In genomic region chr2:71801969-71802368, GRCh38 we compare ENCODE assay signal across 8 cellular contexts.
A peak's percentile ranks its signal among the peaks of the same experiment; 100 is the strongest.
DNase-seq lines count a peak whose midpoint lies in the region; ATAC-seq and TF ChIP-seq lines count a peak whose summit lies in the region.

No MANE protein-coding gene starts in this region.

- H3K27me3 ChIP-seq in neuronal stem cell (ENCODE audit: control insufficient read depth in 3 of 3, insufficient read depth in 3 of 3, low read depth in 1 of 3, low read length in 3 of 3): no peaks in the 10 kb centered on the region

- no peaks in the 10 kb centered on the region for H3K36me3 ChIP-seq in OCI-LY7 (ENCODE audit: insufficient read depth, low read length)
- no peaks in the 10 kb centered on the region for H3K36me3 ChIP-seq in neuronal stem cell (replicated peaks in 1 of 2; ENCODE audit: control insufficient read depth in 2 of 2, insufficient read depth in 2 of 2, low read length in 2 of 2)

- CTCF ChIA-PET in OCI-LY7 (lab: Charles Lee; ENCODE audit: unreplicated experiment): no interaction called here

- no CpG with 5 or more reads among the region's 8 CpGs for WGBS in neuronal stem cell (ENCODE audit: extremely low coverage in 2 of 2, insufficient read length in 2 of 2, insufficient replicate concordance in 1 of 2), 2 donors

- ATAC-seq in HG02642 (IDR thresholded peaks at IDR 0.05; ENCODE audit: poor library complexity, unreplicated experiment) (no peak), GM21528 (IDR thresholded peaks at IDR 0.05; ENCODE audit: low FRiP score, unreplicated experiment) (no peak)

- H2BK120ac ChIP-seq in neuronal stem cell (ENCODE audit: low read depth, low read length): no peak overlapping the region

- H3K4me1 ChIP-seq in OCI-LY7 (ENCODE audit: insufficient read depth, low read length, poor library complexity, severe bottlenecking) (no peaks in the 10 kb centered on the region), neuronal stem cell (ENCODE audit: control insufficient read depth in 2 of 2, insufficient read depth in 1 of 2, low read depth in 1 of 2, low read length in 2 of 2) (peaks cover 0 to 2% of the 10 kb centered on the region in 2 donors)

- H3K18ac ChIP-seq in neuronal stem cell (ENCODE audit: low read length): no peak overlapping the region

- H3K9me3 ChIP-seq in OCI-LY7 (ENCODE audit: low read length) (no peaks in the 10 kb centered on the region), neuronal stem cell (replicated peaks in 1 of 2; ENCODE audit: control insufficient read depth in 2 of 2, insufficient read depth in 1 of 2, low read depth in 1 of 2, low read length in 2 of 2) (no peaks in the 10 kb centered on the region)

- POLR2A ChIA-PET in OCI-LY7 (lab: Charles Lee): no interaction called here

- BruUV-seq in OCI-LY7 (replicated peaks; lab: Mats Ljungman, UMichigan): no TSS peak

- intact Hi-C loops in OCI-LY7 (cut with micrococcal nuclease; ENCODE audit: unreplicated experiment): no loop called here

- no peak overlapping the region for H2BK15ac ChIP-seq in neuronal stem cell (ENCODE audit: low read length)

- H3K14ac ChIP-seq in neuronal stem cell (ENCODE audit: low read length): no peak overlapping the region

- no peaks in the 10 kb centered on the region for H3K79me2 ChIP-seq in OCI-LY7 (ENCODE audit: insufficient read depth, low read depth, low read length)

- no peaks in the 10 kb centered on the region for H4K20me1 ChIP-seq in OCI-LY7 (ENCODE audit: insufficient read depth, low read length)

- H2AFZ ChIP-seq in OCI-LY7 (ENCODE audit: low read length) (no peak overlapping the region), neuronal stem cell (ENCODE audit: low read length) (no peak overlapping the region)

- H3K4me3 ChIP-seq in OCI-LY7 (ENCODE audit: low read depth, low read length, poor library complexity, severe bottlenecking) (no peak overlapping the region), neuronal stem cell (ENCODE audit: low read length in 2 of 2) (no peak overlapping the region)

- no peak overlapping the region for H3K4ac ChIP-seq in neuronal stem cell (ENCODE audit: low read length)

- H2AK5ac ChIP-seq in neuronal stem cell (ENCODE audit: low read depth, low read length): no peak overlapping the region

- H3K4me2 ChIP-seq in OCI-LY7 (ENCODE audit: low read length): no peak overlapping the region
- H3K4me2 ChIP-seq in neuronal stem cell (ENCODE audit: insufficient read depth, low read length, poor library complexity, severe bottlenecking): no peak overlapping the region

- H4K8ac ChIP-seq in neuronal stem cell (ENCODE audit: low read depth, low read length): no peak overlapping the region

- H4K91ac ChIP-seq in neuronal stem cell (ENCODE audit: low read depth, low read length, poor library complexity): no peak overlapping the region

- H3K9me2 ChIP-seq in OCI-LY7 (ENCODE audit: insufficient read depth, low read length): no peaks in the 10 kb centered on the region

- no peak overlapping the region for H2BK12ac ChIP-seq in neuronal stem cell (ENCODE audit: low read length)

- H3K27ac ChIP-seq in OCI-LY7 (ENCODE audit: low read depth, low read length, poor library complexity, severe bottlenecking) (no peak overlapping the region), neuronal stem cell (replicated peaks; ENCODE audit: low read length) (no peak overlapping the region)

- H3K79me1 ChIP-seq in neuronal stem cell (ENCODE audit: low read depth, low read length): no peaks in the 10 kb centered on the region

- H3K23ac ChIP-seq in neuronal stem cell (ENCODE audit: low read depth, low read length, poor library complexity): no peak overlapping the region

- DNase-seq in activated CD4-positive, alpha-beta T cell treated with anti-CD3 and anti-CD28 coated beads, Interleukin-2, amount 50 U/mL, for 48 hours: peak; percentile 3 to 9
- DNase-seq in activated CD4-positive, alpha-beta T cell treated with anti-CD3 and anti-CD28 coated beads for 1 hour: no peak
- DNase-seq in OCI-LY7 (ENCODE audit: low spot score) (no peak), fibroblast of gingiva (ENCODE audit: low read depth) (peak; percentile 47), neuronal stem cell (ENCODE audit: low spot score) (peak; percentile 30), DMS153 (lab: John Stamatoyannopoulos, UW) (no peak)

- TF ChIP-seq CTCF in OCI-LY7 (conservative IDR thresholded peaks at IDR 0.05; ENCODE audit: low read length): 0 out of 2 replicates have a peak, but pooled peaks have one; percentile 26

- no peak overlapping the region for H2BK5ac ChIP-seq in neuronal stem cell (ENCODE audit: low read length)

- no peak overlapping the region for H3K9ac ChIP-seq in neuronal stem cell (ENCODE audit: low read depth, low read length, poor library complexity)

Comparison
In these comparisons a context has a peak if more than half of its experiments do, and no peak if none do; other contexts are left out.
1. DNase-seq: peak in activated CD4-positive, alpha-beta T cell treated with anti-CD3 and anti-CD28 coated beads, Interleukin-2, amount 50 U/mL, for 48 hours (2 of 2), fibroblast of gingiva (single experiment) and neuronal stem cell (single experiment); none in activated CD4-positive, alpha-beta T cell treated with anti-CD3 and anti-CD28 coated beads for 1 hour (single experiment), OCI-LY7 (single experiment) and DMS153 (single experiment).